Comparison of ENCODE assay signal across 18 cellular contexts in genomic region chr21:27201197-27201596, GRCh38.
A peak's percentile ranks its signal among the peaks of the same experiment; 100 is the strongest.
DNase-seq lines count a peak whose midpoint lies in the region; ATAC-seq and TF ChIP-seq lines count a peak whose summit lies in the region.
"Had no signal": no experiment of that assay in that cellular context is flagged by ENCODE, and none has a peak within 500 bp of the region (broad histone marks: within the 10 kb centered on the region; RNA-seq: fewer than 3 reads in every experiment).

No MANE protein-coding gene starts in this region.

- DNase-seq in EL (peak; percentile 74), PC-3 (peak; percentile 5), fibroblast of lung (ENCODE audit: low read depth in 2 of 2) (peak; percentile 38 to 57), mesenchymal stem cell (peak; percentile 28), DMS114 treated with DMSO at 0.1 percent for 48 hours (lab: John Stamatoyannopoulos, UW; ENCODE audit: unreplicated experiment) (no peak), mesenteric fat pad (ENCODE audit: low spot score) (no peak)
- DNase-seq: CD4-positive, alpha-beta T cell; DND-41; KG1; NCI-H1048; NCI-H1436 treated with DMSO at 0.1 percent for 48 hours; NCI-H2081; NCI-H748 treated with DMSO at 0.1 percent for 48 hours; OCI-M1 had no signal

- H3K4me2 ChIP-seq in PC-3 (ENCODE audit: low read length) (no peak overlapping the region), fibroblast of lung (ENCODE audit: extremely low read depth, insufficient read depth, low read length) (no peak overlapping the region), mesenchymal stem cell (ENCODE audit: low read length, poor library complexity, severe bottlenecking) (no peak overlapping the region)

- no TSS peak for BruUV-seq in PC-3 (replicated peaks; lab: Mats Ljungman, UMichigan)

- no peak overlapping the region for H4K91ac ChIP-seq in mesenchymal stem cell (ENCODE audit: low read length)

- no peak overlapping the region for H4K8ac ChIP-seq in mesenchymal stem cell (ENCODE audit: low read length)

- H3F3A ChIP-seq in PC-3 (ENCODE audit: low read length, unreplicated experiment): no peaks in the 10 kb centered on the region

- intact Hi-C loops in PC-3 (cut with micrococcal nuclease): no loop called here

- no peak overlapping the region for H2AK5ac ChIP-seq in mesenchymal stem cell (ENCODE audit: low read length, severe bottlenecking)

- TF ChIP-seq CTCF in PC-3 (conservative IDR thresholded peaks at IDR 0.05; ENCODE audit: low read depth, low read length) (no peak), fibroblast of lung (conservative IDR thresholded peaks at IDR 0.05 in 1 of 2, IDR thresholded peaks at IDR 0.05 in 1 of 2; ENCODE audit: low read depth in 1 of 2, low read length in 2 of 2) (no peak)

- H3K14ac ChIP-seq in mesenchymal stem cell (ENCODE audit: low read length in 2 of 2): no peak overlapping the region

- peaks cover 7% of the 10 kb centered on the region for H3K9me3 ChIP-seq in PC-3 (ENCODE audit: low read length)
- H3K9me3 ChIP-seq in fibroblast of lung (ENCODE audit: control insufficient read depth, insufficient read depth, low read depth, low read length): no peaks in the 10 kb centered on the region
- H3K9me3 ChIP-seq in mesenchymal stem cell (ENCODE audit: control insufficient read depth, low read length): no peaks in the 10 kb centered on the region

- no peak overlapping the region for H2BK5ac ChIP-seq in mesenchymal stem cell (ENCODE audit: low read depth, low read length, poor library complexity, severe bottlenecking)

- H2BK12ac ChIP-seq in mesenchymal stem cell (ENCODE audit: low read length in 2 of 2): no peak overlapping the region

- H3K9ac ChIP-seq in PC-3 (ENCODE audit: low read length): no peak overlapping the region
- no peak overlapping the region for H3K9ac ChIP-seq in fibroblast of lung (ENCODE audit: insufficient read depth, low read length)
- H3K9ac ChIP-seq in mesenchymal stem cell (ENCODE audit: low read length): no peak overlapping the region

- ATAC-seq in PC-3: no peak
- ATAC-seq in GM19455 (IDR thresholded peaks at IDR 0.05; ENCODE audit: unreplicated experiment): no peak
- ATAC-seq in GM21825 (IDR thresholded peaks at IDR 0.05; ENCODE audit: unreplicated experiment): no peak
- ATAC-seq: HCT116 had no signal

- H3K27ac ChIP-seq in PC-3 (ENCODE audit: low read length) (no peak overlapping the region), fibroblast of lung (ENCODE audit: insufficient read depth, low read length) (no peak overlapping the region), mesenchymal stem cell (ENCODE audit: low read length, poor library complexity, severe bottlenecking) (no peak overlapping the region)
- H3K27ac ChIP-seq: RWPE1 had no signal

- H3K9me2 ChIP-seq in PC-3 (replicated peaks; ENCODE audit: low read length): no peaks in the 10 kb centered on the region

- H3K18ac ChIP-seq in mesenchymal stem cell (ENCODE audit: low read depth in 1 of 2, low read length in 2 of 2): no peak overlapping the region

- no peaks in the 10 kb centered on the region for H4K20me1 ChIP-seq in PC-3 (ENCODE audit: low read length)
- no peaks in the 10 kb centered on the region for H4K20me1 ChIP-seq in fibroblast of lung (ENCODE audit: control insufficient read depth, extremely low read depth, insufficient read depth, low read length)

- H2BK120ac ChIP-seq in mesenchymal stem cell (ENCODE audit: low read depth, low read length): no peak overlapping the region

- H3K4me3 ChIP-seq in PC-3 (ENCODE audit: low read length) (no peak overlapping the region), fibroblast of lung (replicated peaks in 1 of 4; ENCODE audit: control extremely low read depth in 1 of 4, insufficient read depth in 1 of 4, low read depth in 3 of 4, low read length in 4 of 4) (no peak overlapping the region), mesenchymal stem cell (ENCODE audit: insufficient read depth in 1 of 2, low read depth in 1 of 2, low read length in 2 of 2) (no peak overlapping the region)

- H2BK15ac ChIP-seq in mesenchymal stem cell (ENCODE audit: low read depth, poor library complexity, severe bottlenecking): no peak overlapping the region

- no peaks in the 10 kb centered on the region for H3K79me1 ChIP-seq in mesenchymal stem cell (replicated peaks; ENCODE audit: low read length, poor library complexity, severe bottlenecking)

- H3K23ac ChIP-seq in mesenchymal stem cell (ENCODE audit: low read length in 2 of 2): no peak overlapping the region

- no peaks in the 10 kb centered on the region for H3K79me2 ChIP-seq in PC-3 (ENCODE audit: low read length)
- H3K79me2 ChIP-seq in fibroblast of lung (ENCODE audit: control insufficient read depth, insufficient read depth, low read length): no peaks in the 10 kb centered on the region

- H3K36me3 ChIP-seq in PC-3 (ENCODE audit: low read depth, low read length) (no peaks in the 10 kb centered on the region), fibroblast of lung (ENCODE audit: control insufficient read depth, insufficient read depth, low read length) (no peaks in the 10 kb centered on the region), mesenchymal stem cell (ENCODE audit: control insufficient read depth in 1 of 2, insufficient read depth in 2 of 2, low read depth in 1 of 2, low read length in 2 of 2) (no peaks in the 10 kb centered on the region)

- POLR2A ChIA-PET in PC-3 (lab: Charles Lee; ENCODE audit: unreplicated experiment): no interaction called here

- CTCF ChIA-PET in PC-3 (lab: Charles Lee): no interaction called here

- WGBS in mesenchymal stem cell: 83% methylated on average over 1 of the region's 3 CpGs

- H3K4ac ChIP-seq in mesenchymal stem cell (ENCODE audit: low read depth in 1 of 2, low read length in 2 of 2): no peak overlapping the region

- no peaks in the 10 kb centered on the region for H3K4me1 ChIP-seq in PC-3 (ENCODE audit: insufficient read depth, low read length)
- no peaks in the 10 kb centered on the region for H3K4me1 ChIP-seq in fibroblast of lung (ENCODE audit: control insufficient read depth, extremely low read depth, insufficient read depth, low read length)
- no peaks in the 10 kb centered on the region for H3K4me1 ChIP-seq in mesenchymal stem cell (ENCODE audit: control insufficient read depth, insufficient read depth, low read depth, low read length)

- H2AFZ ChIP-seq in PC-3 (ENCODE audit: low read length) (no peak overlapping the region), fibroblast of lung (ENCODE audit: low read length) (no peak overlapping the region), mesenchymal stem cell (ENCODE audit: low read depth, low read length) (no peak overlapping the region)

- H3K27me3 ChIP-seq in PC-3 (ENCODE audit: low read length) (no peaks in the 10 kb centered on the region), fibroblast of lung (ENCODE audit: control insufficient read depth, insufficient read depth, low read length) (no peaks in the 10 kb centered on the region), mesenchymal stem cell (ENCODE audit: control insufficient read depth in 1 of 2, insufficient read depth in 1 of 2, low read length in 2 of 2) (no peaks in the 10 kb centered on the region)

Comparison
In these comparisons a context has a peak if more than half of its experiments do, and no peak if none do; other contexts are left out.
1. DNase-seq: peak in EL (single experiment), PC-3 (single experiment), fibroblast of lung (2 of 2) and mesenchymal stem cell (single experiment); none in DMS114 treated with DMSO at 0.1 percent for 48 hours (single experiment) and mesenteric fat pad (single experiment).